8 cellular contexts compared by ENCODE assay signal in the genomic region with DNA sequence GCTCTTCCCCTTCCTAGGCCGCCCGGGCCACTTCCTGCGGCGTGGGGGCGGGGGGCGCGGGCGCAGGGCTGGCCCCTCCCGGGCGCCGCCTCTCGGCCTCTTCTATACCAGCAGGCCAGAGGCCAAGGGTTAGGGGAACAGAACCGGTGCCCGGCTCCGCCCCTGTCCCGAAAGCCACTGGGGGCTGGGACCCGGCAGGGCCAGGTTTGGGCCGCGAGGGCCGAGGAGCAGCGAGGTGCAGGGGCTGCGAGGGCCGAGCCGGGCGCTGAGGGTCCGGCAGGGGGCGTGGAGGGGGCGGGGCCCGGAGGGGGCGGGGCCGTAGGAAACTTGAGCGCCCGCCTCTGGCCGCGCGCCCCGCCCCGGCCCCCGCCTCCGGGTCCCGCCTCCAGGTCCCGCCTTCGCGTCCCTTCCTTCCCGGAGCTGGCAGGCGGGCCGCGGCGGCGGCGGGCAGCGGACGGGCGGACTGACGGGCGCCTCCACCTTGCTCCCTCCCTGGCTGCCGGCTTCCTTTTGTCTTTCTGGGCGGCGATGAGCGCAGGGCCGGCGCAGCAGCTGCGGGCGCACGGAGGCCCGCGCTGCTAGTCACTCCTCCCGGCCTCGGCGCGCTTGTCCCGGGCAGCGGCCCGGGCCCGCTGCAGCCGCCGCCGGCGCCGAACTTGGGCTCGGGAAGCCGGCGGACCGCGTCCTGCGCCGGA. TPM values are rescaled to one million over a fixed set of nuclear protein-coding genes. Genes with fewer than 3 reads are reported as not detected.
DNase-seq lines count a peak whose midpoint lies in the region; ATAC-seq and TF ChIP-seq lines count a peak whose summit lies in the region.

A gene (plus strand): TSS at position 426 of the 695 bp plus-strand sequence. CDS start 116,854 bp downstream, outside the sequence.

- H3K9me3 Mint-ChIP-seq in activated T-helper 17 cell treated with anti-CD3 and anti-CD28 coated beads, Interleukin-2, amount 50 U/mL, for 72 hours = no peaks in the 10 kb centered on the region
- H3K9me3 Mint-ChIP-seq in natural killer cell = no peaks in the 10 kb centered on the region

- H3K36me3 Mint-ChIP-seq in activated T-helper 17 cell treated with anti-CD3 and anti-CD28 coated beads, Interleukin-2, amount 50 U/mL, for 72 hours (ENCODE audit: low read depth) = peaks cover 35% of the 10 kb centered on the region
- H3K36me3 Mint-ChIP-seq in natural killer cell = no peaks in the 10 kb centered on the region

- no peaks in the 10 kb centered on the region for H3K27me3 Mint-ChIP-seq in activated T-helper 17 cell treated with anti-CD3 and anti-CD28 coated beads, Interleukin-2, amount 50 U/mL, for 72 hours
- no peaks in the 10 kb centered on the region for H3K27me3 Mint-ChIP-seq in natural killer cell (ENCODE audit: low read depth in 2 of 2)

- TF ChIP-seq CTCF in natural killer cell (IDR thresholded peaks at IDR 0.05) = peak; percentile 74

- DNase-seq in DMS153 treated with DMSO at 0.1 percent for 48 hours (lab: John Stamatoyannopoulos, UW; ENCODE audit: unreplicated experiment) (peak; percentile 85), HuH-7 (ENCODE audit: low spot score) (peak; percentile 94), RKO (ENCODE audit: low spot score) (peak; percentile 93), fibroblast of peridontal ligament (ENCODE audit: extremely low read depth) (peak; percentile 65), natural killer cell (peak; percentile 84)
- DNase-seq in stimulated activated naive CD8-positive, alpha-beta T cell treated with anti-CD3 and anti-CD28 coated beads, Interleukin-15, Interleukin-2, amounts not matched to agents 100 U/mL and 50 U/mL, for 24 hours = peak; percentile 90

- peak within 1 kb of the TSS; percentile 80 for H3K27ac Mint-ChIP-seq in activated T-helper 17 cell treated with anti-CD3 and anti-CD28 coated beads, Interleukin-2, amount 50 U/mL, for 72 hours
- H3K27ac Mint-ChIP-seq in natural killer cell = peak within 1 kb of the TSS in 1 of 2 donors; percentile 82

- peak; percentile 68 for ATAC-seq in GM21447 (IDR thresholded peaks at IDR 0.05; ENCODE audit: unreplicated experiment)
- ATAC-seq in activated T-helper 17 cell treated with anti-CD3 and anti-CD28 coated beads, Interleukin-2, amount 50 U/mL, for 72 hours (replicated peaks) = peak; percentile 68
- peak; percentile 82 to 91 (median 82) for ATAC-seq in natural killer cell
- ATAC-seq in stimulated activated naive CD8-positive, alpha-beta T cell treated with anti-CD3 and anti-CD28 coated beads, Interleukin-15, Interleukin-2, amounts not matched to agents 100 U/mL and 50 U/mL, for 24 hours = peak; percentile 74

- peaks cover 56% of the 10 kb centered on the region for H3K4me1 Mint-ChIP-seq in activated T-helper 17 cell treated with anti-CD3 and anti-CD28 coated beads, Interleukin-2, amount 50 U/mL, for 72 hours
- H3K4me1 Mint-ChIP-seq in natural killer cell = peaks cover 62 to 68% of the 10 kb centered on the region in 2 donors

- H3K4me3 Mint-ChIP-seq in activated T-helper 17 cell treated with anti-CD3 and anti-CD28 coated beads, Interleukin-2, amount 50 U/mL, for 72 hours = peak within 1 kb of the TSS; percentile 93
- peak within 1 kb of the TSS; percentile 95 for H3K4me3 Mint-ChIP-seq in natural killer cell

- intact Hi-C loops in natural killer cell (cut with micrococcal nuclease) = loop anchor here (2.0 to 5.0 kb wide), 3 partner anchors 80 to 182 kb away; no protein-coding TSS in a partner anchor

RNA-seq across cellular contexts. Expression of the gene that starts here (rescaled TPM):
- total RNA-seq in activated T-helper 17 cell treated with anti-CD3 and anti-CD28 coated beads, Interleukin-2, amount 50 U/mL, for 72 hours = 100 to 1,000 TPM in 1 of 2 donors, 10 to 100 TPM in 1; 57.9 to 139 TPM
- total RNA-seq in natural killer cell = 10 to 100 TPM; 31.1 to 45.2 (median 39.8) TPM

Comparison
In these comparisons a context has a peak if more than half of its experiments do, and no peak if none do; other contexts are left out.
1. Peak in every context shown above with its lines: DNase-seq and ATAC-seq.